In the genomic region with DNA sequence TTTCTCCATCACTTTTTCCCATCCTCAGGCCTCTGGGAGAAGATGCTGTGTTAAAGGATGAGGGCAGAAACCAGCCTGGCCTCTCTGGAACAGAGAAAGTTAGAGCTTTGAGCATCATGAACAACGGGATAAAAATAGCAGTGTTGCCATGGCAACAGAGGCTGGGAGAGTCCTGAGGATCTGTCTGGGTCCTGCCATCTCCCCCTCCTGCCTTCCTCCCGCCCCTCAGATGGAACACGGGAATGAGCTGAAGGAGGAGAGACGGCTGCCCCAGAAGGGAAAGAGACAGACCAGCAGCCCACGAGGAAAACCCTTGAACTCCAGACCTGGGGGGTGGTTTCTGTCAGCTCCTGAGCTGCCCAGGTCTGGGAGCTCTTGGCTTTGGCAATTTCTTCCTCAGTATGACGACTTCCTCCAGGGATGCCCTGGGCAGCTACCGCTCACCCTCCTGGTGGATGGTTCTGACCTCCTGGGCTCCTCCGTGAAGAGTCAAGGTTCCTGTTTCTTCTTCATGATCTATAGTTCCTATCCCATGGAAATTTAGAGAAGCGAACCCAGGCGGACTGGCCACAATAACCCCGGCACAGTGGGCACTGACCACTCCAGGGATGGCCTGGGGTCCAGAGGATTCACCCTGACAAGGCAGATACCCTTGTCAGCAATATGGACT, we compare ENCODE assay signal across 16 cellular contexts. TPM values are rescaled to one million over a fixed set of nuclear protein-coding genes. Genes with fewer than 3 reads are reported as not detected.
DNase-seq lines count a peak whose midpoint lies in the region; ATAC-seq and TF ChIP-seq lines count a peak whose summit lies in the region.
"Had no signal": no experiment of that assay in that cellular context is flagged by ENCODE, and none has a peak within 500 bp of the region (broad histone marks: within the 10 kb centered on the region; RNA-seq: fewer than 3 reads in every experiment).

No MANE protein-coding gene starts in this region.

- no peaks in the 10 kb centered on the region for H4K20me1 ChIP-seq in HCT116 (ENCODE audit: insufficient read depth)

- H3K9me3 ChIP-seq in HCT116 (ENCODE audit: control insufficient read depth in 1 of 2, insufficient read depth in 1 of 2, low read depth in 1 of 2, low read length in 2 of 2): no peaks in the 10 kb centered on the region
- no peaks in the 10 kb centered on the region for H3K9me3 ChIP-seq in adipocyte (ENCODE audit: control insufficient read depth, low read length)
- H3K9me3 ChIP-seq: thyroid gland had no signal

- ATAC-seq in HCT116: no peak
- no peak for ATAC-seq in SK-N-SH treated with all-trans-retinoic acid at 6 μM for 48 hours
- no peak for ATAC-seq in HG03175 (IDR thresholded peaks at IDR 0.05; ENCODE audit: unreplicated experiment)

- BruUV-seq in HCT116 (replicated peaks; lab: Mats Ljungman, UMichigan): no TSS peak

- CTCF ChIA-PET in HCT116 (lab: Charles Lee): no interaction called here

- H3K27me3 ChIP-seq in HCT116 (ENCODE audit: insufficient read depth, low read length): no peaks in the 10 kb centered on the region
- H3K27me3 ChIP-seq in adipocyte (replicated peaks; ENCODE audit: control insufficient read depth, insufficient read depth, low read length): peaks cover 82% of the 10 kb centered on the region
- H3K27me3 ChIP-seq: thyroid gland had no signal

- no peak for TF ChIP-seq POLR2A in HCT116 (IDR thresholded peaks at IDR 0.05; ENCODE audit: borderline replicate concordance, extremely low read depth, insufficient read depth, insufficient read length)

- POLR2A ChIA-PET in HCT116 (lab: Charles Lee): no interaction called here

- no peak overlapping the region for H2AFZ ChIP-seq in HCT116 (ENCODE audit: low read depth, low read length, poor library complexity, severe bottlenecking)

- DNase-seq in Ammon's horn (ENCODE audit: low spot score) (peak; percentile 69), HCT116 (ENCODE audit: low read depth, low spot score) (no peak), adipocyte (ENCODE audit: low read depth) (peak; percentile 23), middle frontal gyrus (ENCODE audit: extremely low spot score, low spot score) (peak; percentile 67), DMS79 (lab: John Stamatoyannopoulos, UW) (no peak)
- DNase-seq in activated CD4-positive, alpha-beta T cell treated with anti-CD3 and anti-CD28 coated beads for 1 hour: no peak
- DNase-seq: activated effector memory CD4-positive, alpha-beta T cell treated with Interleukin-2 at 50 U/mL for 16 hours; effector CD4-positive, alpha-beta T cell; mammary epithelial cell; SHP77 treated with DMSO at 0.1 percent for 48 hours; thyroid gland had no signal

- no peaks in the 10 kb centered on the region for H3K79me2 ChIP-seq in HCT116 (ENCODE audit: insufficient read depth, low read length)

- H3K27ac ChIP-seq in HCT116 (ENCODE audit: low read depth, low read length): no peak overlapping the region
- H3K27ac ChIP-seq: thyroid gland had no signal

- intact Hi-C loops in HCT116 (cut with micrococcal nuclease): no loop called here

- TF ChIP-seq CTCF in HCT116 (IDR thresholded peaks at IDR 0.05 in 2 of 3, conservative IDR thresholded peaks at IDR 0.05 in 1 of 3; ENCODE audit: borderline replicate concordance in 1 of 3, insufficient read depth in 1 of 3, low read depth in 2 of 3, low read length in 2 of 3): no peak

- RAD21 ChIA-PET in HCT116 (lab: Charles Lee; ENCODE audit: low non-redundant PET in 1 of 2, low total read pairs in 2 of 2, uncharacterized antibody in 2 of 2, unreplicated experiment in 2 of 2): interaction anchor here in 1 of 2 experiments (1.3 kb wide), 1 partner anchor 49 kb away, joined by 5 read pairs; no protein-coding TSS in a partner anchor

- H3K36me3 ChIP-seq in HCT116 (ENCODE audit: control insufficient read depth in 1 of 2, insufficient read depth in 2 of 2, low read length in 2 of 2) (no peaks in the 10 kb centered on the region), adipocyte (ENCODE audit: control insufficient read depth, insufficient read depth, low read length, severe bottlenecking) (no peaks in the 10 kb centered on the region)
- H3K36me3 ChIP-seq: thyroid gland had no signal

- no peaks in the 10 kb centered on the region for H3K9me2 ChIP-seq in HCT116 (ENCODE audit: insufficient read depth)

- H3K4me1 ChIP-seq in HCT116 (ENCODE audit: control insufficient read depth in 1 of 2, insufficient read depth in 2 of 2, low read length in 2 of 2) (peaks cover 23 to 30% of the 10 kb centered on the region in 2 experiments), adipocyte (ENCODE audit: control insufficient read depth, insufficient read depth, low read length) (peaks cover 10% of the 10 kb centered on the region)

- H3K4me3 ChIP-seq in HCT116 (replicated peaks in 1 of 2; ENCODE audit: low read depth in 1 of 2, low read length in 2 of 2) (no peak overlapping the region), adipocyte (ENCODE audit: low read length) (no peak overlapping the region)
- H3K4me3 ChIP-seq: thyroid gland had no signal

- no peak overlapping the region for H3K9ac ChIP-seq in HCT116 (ENCODE audit: low read length)
- H3K9ac ChIP-seq in adipocyte (ENCODE audit: low read length): no peak overlapping the region

- no peak for TF ChIP-seq RAD21 in HCT116 (IDR thresholded peaks at IDR 0.05; ENCODE audit: low read depth)

- H3K4me2 ChIP-seq in HCT116 (ENCODE audit: low read length): no peak overlapping the region

TF ChIP-seq in HCT116, 20 proteins besides CTCF, POLR2A, EP300 and RAD21:
- TF ChIP-seq, protein P1, sequence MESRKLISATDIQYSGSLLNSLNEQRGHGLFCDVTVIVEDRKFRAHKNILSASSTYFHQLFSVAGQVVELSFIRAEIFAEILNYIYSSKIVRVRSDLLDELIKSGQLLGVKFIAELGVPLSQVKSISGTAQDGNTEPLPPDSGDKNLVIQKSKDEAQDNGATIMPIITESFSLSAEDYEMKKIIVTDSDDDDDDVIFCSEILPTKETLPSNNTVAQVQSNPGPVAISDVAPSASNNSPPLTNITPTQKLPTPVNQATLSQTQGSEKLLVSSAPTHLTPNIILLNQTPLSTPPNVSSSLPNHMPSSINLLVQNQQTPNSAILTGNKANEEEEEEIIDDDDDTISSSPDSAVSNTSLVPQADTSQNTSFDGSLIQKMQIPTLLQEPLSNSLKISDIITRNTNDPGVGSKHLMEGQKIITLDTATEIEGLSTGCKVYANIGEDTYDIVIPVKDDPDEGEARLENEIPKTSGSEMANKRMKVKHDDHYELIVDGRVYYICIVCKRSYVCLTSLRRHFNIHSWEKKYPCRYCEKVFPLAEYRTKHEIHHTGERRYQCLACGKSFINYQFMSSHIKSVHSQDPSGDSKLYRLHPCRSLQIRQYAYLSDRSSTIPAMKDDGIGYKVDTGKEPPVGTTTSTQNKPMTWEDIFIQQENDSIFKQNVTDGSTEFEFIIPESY (IDR thresholded peaks at IDR 0.05; ENCODE audit: extremely low read depth, insufficient replicate concordance, low read length): no peak
- TF ChIP-seq SP1 (IDR thresholded peaks at IDR 0.05; ENCODE audit: low read depth): no peak
- peak; percentile 36; the same call in 1 of the 2 replicates for TF ChIP-seq POLR2AphosphoS5 (IDR thresholded peaks at IDR 0.05; ENCODE audit: low read depth, low read length)

TF ChIP-seq in SK-N-SH treated with all-trans-retinoic acid at 6 μM for 48 hours, 23 proteins besides CTCF, POLR2A, EP300 and RAD21:
- TF ChIP-seq ESRRG (CRISPR knock-in tag; IDR thresholded peaks at IDR 0.05) (no peak), ZNF565 (CRISPR knock-in tag; conservative IDR thresholded peaks at IDR 0.05; ENCODE audit: low read depth) (no peak), OSR1 (CRISPR knock-in tag; IDR thresholded peaks at IDR 0.05) (no peak), TCF4 (CRISPR knock-in tag; IDR thresholded peaks at IDR 0.05; ENCODE audit: borderline replicate concordance) (no peak), RARB (CRISPR knock-in tag; IDR thresholded peaks at IDR 0.05) (no peak)

RNA-seq across cellular contexts. Expression of a gene that starts 14.2 kb away (rescaled TPM):
- total RNA-seq in HCT116 (2021; ENCODE audit: unreplicated experiment): 11.9 TPM
- 14.9 and 21.8 TPM in 2 replicates for polyA plus RNA-seq in HCT116 (2012)
- total RNA-seq: fibroblast of villous mesenchyme, HT1080, osteoblast had no signal

RNA-seq across cellular contexts. Expression of a gene that starts 19.8 kb away (rescaled TPM):
- total RNA-seq in HCT116 (2021; ENCODE audit: unreplicated experiment): 3.9 TPM
- polyA plus RNA-seq in HCT116 (2012): 3.2 and 4.4 TPM in 2 replicates
- total RNA-seq: fibroblast of villous mesenchyme, osteoblast had no signal

Comparison
In these comparisons a context has a peak if more than half of its experiments do, and no peak if none do; other contexts are left out.
1. DNase-seq: peak in Ammon's horn (single experiment), adipocyte (single experiment) and middle frontal gyrus (single experiment); none in HCT116 (single experiment), DMS79 (single experiment) and activated CD4-positive, alpha-beta T cell treated with anti-CD3 and anti-CD28 coated beads for 1 hour (single experiment).